Comparison of ENCODE assay signal across 2 cellular contexts in genomic region chr3:73021301-73021700, GRCh38.
TF ChIP-seq lines count a peak whose summit lies in the region.

No MANE protein-coding gene starts in this region.

TF ChIP-seq in GM23338, 12 proteins besides CTCF, POLR2A, EP300 and RAD21:
- TF ChIP-seq ZNF331 (CRISPR knock-in tag; IDR thresholded peaks at IDR 0.05; ENCODE audit: low read depth) (no peak), ZNF462 (CRISPR knock-in tag; IDR thresholded peaks at IDR 0.05) (no peak), NANOG (IDR thresholded peaks at IDR 0.05; ENCODE audit: borderline replicate concordance) (no peak), POLR2AphosphoS5 (IDR thresholded peaks at IDR 0.05; ENCODE audit: low read depth) (no peak), ETS1 (IDR thresholded peaks at IDR 0.05) (no peak), EZH2phosphoT487 (IDR thresholded peaks at IDR 0.05; ENCODE audit: unreplicated experiment) (no peak), STAT1 (IDR thresholded peaks at IDR 0.05; ENCODE audit: unreplicated experiment) (no peak), REST (IDR thresholded peaks at IDR 0.05; ENCODE audit: unreplicated experiment) (no peak), JUNB (IDR thresholded peaks at IDR 0.05; ENCODE audit: unreplicated experiment) (no peak), CREB1 (CRISPR knock-in tag; IDR thresholded peaks at IDR 0.05; ENCODE audit: low read depth) (no peak), EZH2 (IDR thresholded peaks at IDR 0.05; ENCODE audit: low read depth, unreplicated experiment) (no peak), ZNF114 (CRISPR knock-in tag; IDR thresholded peaks at IDR 0.05) (no peak)

TF ChIP-seq in HepG2, 621 proteins besides CTCF, POLR2A, EP300 and RAD21:
- peak; percentile 58 for TF ChIP-seq ZNF770 (CRISPR knock-in tag; IDR thresholded peaks at IDR 0.05)
- no peak for TF ChIP-seq DZIP1 (CRISPR knock-in tag; IDR thresholded peaks at IDR 0.05)
